Comparison of ENCODE assay signal across 24 cellular contexts in the genomic region with DNA sequence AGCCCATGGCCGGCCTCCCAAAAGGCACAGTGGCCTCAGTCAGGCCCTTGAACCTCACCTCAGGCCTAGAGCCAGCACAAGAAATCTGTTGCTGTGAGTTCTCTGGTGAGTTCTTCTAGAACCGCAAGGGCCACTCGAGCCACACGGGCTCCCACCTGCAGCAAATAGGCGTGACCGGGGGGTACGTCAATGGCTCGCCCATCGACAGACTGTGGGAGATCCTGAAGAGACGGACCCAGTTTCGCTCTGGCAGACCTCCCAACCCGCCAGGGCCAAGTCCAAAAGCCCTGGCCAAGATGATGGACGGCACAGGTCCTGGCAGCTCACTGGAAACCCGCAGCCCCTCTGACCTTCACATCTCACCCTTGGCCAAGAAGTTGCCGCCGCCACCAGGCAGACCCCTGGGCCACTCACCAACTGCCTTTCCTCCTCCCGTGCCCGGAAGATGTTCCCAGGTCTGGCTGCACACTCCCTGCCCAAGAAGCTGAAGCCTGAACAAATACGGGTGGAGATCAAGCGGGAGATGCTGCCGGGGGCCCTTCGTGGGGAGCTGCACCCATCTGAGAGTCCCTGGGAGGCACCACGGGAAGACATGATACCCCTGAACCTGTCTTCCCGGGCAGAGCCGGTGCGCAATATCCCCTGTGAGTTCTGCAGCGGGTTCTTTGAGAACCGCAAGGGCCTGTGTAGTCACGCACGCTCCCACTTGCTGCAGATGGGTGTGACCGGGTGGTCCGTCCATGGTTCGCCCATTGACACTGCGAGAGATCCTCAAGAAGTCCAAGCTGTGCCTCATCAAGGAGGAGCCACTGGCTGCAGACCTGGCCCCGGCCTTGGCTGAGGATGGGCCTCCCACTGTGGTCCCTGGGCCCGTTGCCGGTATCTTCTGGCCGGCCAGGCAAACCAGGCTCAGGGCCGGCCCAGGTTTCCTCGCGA.
"Had no signal": no experiment of that assay in that cellular context is flagged by ENCODE, and none has a peak within 500 bp of the region (broad histone marks: within the 10 kb centered on the region; RNA-seq: fewer than 3 reads in every experiment).

No MANE protein-coding gene starts in this region.

- H3K4me1 ChIP-seq: adrenal gland, colonic mucosa, esophagus muscularis mucosa, gastrocnemius medialis, parathyroid adenoma, tibial artery had no signal

- H3K9ac ChIP-seq: parathyroid adenoma had no signal

- H3K36me3 ChIP-seq: adrenal gland, colonic mucosa, esophagus muscularis mucosa, gastrocnemius medialis, tibial artery had no signal

- H3K27ac ChIP-seq: adrenal gland, colonic mucosa, dorsolateral prefrontal cortex, esophagus muscularis mucosa, gastrocnemius medialis, parathyroid adenoma, tibial artery had no signal

- H3K4me1 Mint-ChIP-seq: activated CD4-positive, alpha-beta T cell treated with anti-CD3 and anti-CD28 coated beads for 36 hours; central memory CD8-positive, alpha-beta T cell; mesothelial cell of epicardium; natural killer cell had no signal

- DNase-seq: activated CD4-positive, alpha-beta T cell treated with anti-CD3 and anti-CD28 coated beads for 36 hours; activated CD4-positive, alpha-beta T cell treated with anti-CD3 and anti-CD28 coated beads, Interleukin-2, amount 50 U/mL, for 4 hours; activated CD8-positive, alpha-beta memory T cell treated with anti-CD3 and anti-CD28 coated beads for 24 hours; activated CD8-positive, alpha-beta memory T cell treated with anti-CD3 and anti-CD28 coated beads, Interleukin-2, amount 50 U/mL, for 4 hours; activated naive CD4-positive, alpha-beta T cell; activated T-cell treated with anti-CD3 and anti-CD28 coated beads, Interleukin-2, amount 50 U/mL, for 4 hours; colonic mucosa; effector memory CD8-positive, alpha-beta T cell; gastrocnemius medialis; natural killer cell; stimulated activated CD4-positive, alpha-beta T cell treated with anti-CD3 and anti-CD28 coated beads, Interleukin-4, amount 100 ng/mL, for 24 hours; stimulated activated naive CD4-positive, alpha-beta T cell treated with Interleukin-2 at 50 U/mL for 16 hours; tibial artery had no signal

- H3K4me3 ChIP-seq: adrenal gland, colonic mucosa, dorsolateral prefrontal cortex, esophagus muscularis mucosa, gastrocnemius medialis, tibial artery had no signal

- H3K9me3 ChIP-seq: adrenal gland, colonic mucosa, gastrocnemius medialis had no signal

- FAIRE-seq: astrocyte, endothelial cell of umbilical vein, urothelium cell line had no signal

- H3K27me3 Mint-ChIP-seq: activated CD4-positive, alpha-beta T cell treated with anti-CD3 and anti-CD28 coated beads for 36 hours; activated naive CD8-positive, alpha-beta T cell; central memory CD8-positive, alpha-beta T cell; effector memory CD8-positive, alpha-beta T cell had no signal

- H3K27ac Mint-ChIP-seq: activated CD4-positive, alpha-beta T cell treated with anti-CD3 and anti-CD28 coated beads for 36 hours; activated naive CD8-positive, alpha-beta T cell; activated T-helper 2 cell treated with anti-CD3 and anti-CD28 coated beads, Interferon-gamma antibody, Interleukin-2, Interleukin-4, amounts not matched to agents 10 μg/mL and 5 μg/mL and 100 μg/mL, durations not matched to agents 14 hours and 24 hours and 36 hours; effector memory CD8-positive, alpha-beta T cell; mesothelial cell of epicardium; natural killer cell had no signal

- H3K27me3 ChIP-seq: adrenal gland, colonic mucosa, dorsolateral prefrontal cortex, esophagus muscularis mucosa, gastrocnemius medialis, tibial artery had no signal

- H3K4me3 Mint-ChIP-seq: activated CD4-positive, alpha-beta T cell treated with anti-CD3 and anti-CD28 coated beads for 36 hours; activated naive CD8-positive, alpha-beta T cell; activated T-cell treated with anti-CD3 and anti-CD28 coated beads, Interleukin-2, amount 50 U/mL, for 4 hours; central memory CD8-positive, alpha-beta T cell; effector memory CD8-positive, alpha-beta T cell; mesothelial cell of epicardium; natural killer cell had no signal

- ATAC-seq: activated CD4-positive, alpha-beta T cell treated with anti-CD3 and anti-CD28 coated beads for 36 hours; effector memory CD8-positive, alpha-beta T cell; gastrocnemius medialis; natural killer cell had no signal
